Comparison of ENCODE assay signal across 8 cellular contexts in genomic region chr19:19366691-19367396, GRCh38. TPM values are rescaled to one million over a fixed set of nuclear protein-coding genes. Genes with fewer than 3 reads are reported as not detected.
A peak's percentile ranks its signal among the peaks of the same experiment; 100 is the strongest.
DNase-seq lines count a peak whose midpoint lies in the region; ATAC-seq and TF ChIP-seq lines count a peak whose summit lies in the region.

No MANE protein-coding gene starts in this region.

- peak overlapping the region; percentile 100 for H2AFZ ChIP-seq in mesenchymal stem cell (ENCODE audit: low read depth, low read length)

- peak overlapping the region in 1 of 2 experiments; percentile 66 for H3K18ac ChIP-seq in mesenchymal stem cell (ENCODE audit: low read depth in 1 of 2, low read length in 2 of 2)

- H3K23ac ChIP-seq in mesenchymal stem cell (ENCODE audit: low read length in 2 of 2), result no peak overlapping the region

- H3K9me3 ChIP-seq in mesenchymal stem cell (ENCODE audit: control insufficient read depth, low read length), result no peaks in the 10 kb centered on the region

- TF ChIP-seq CTCF in dorsolateral prefrontal cortex (IDR thresholded peaks at IDR 0.05 in 54 of 56, conservative IDR thresholded peaks at IDR 0.05 in 2 of 56; ENCODE audit: low read depth in 1 of 56, partially characterized antibody in 56 of 56), result peak; percentile 60 to 92 (median 83)

- H3K9ac ChIP-seq in mesenchymal stem cell (ENCODE audit: low read length), result peak overlapping the region; percentile 29

- H2BK5ac ChIP-seq in mesenchymal stem cell (ENCODE audit: low read depth, low read length, poor library complexity, severe bottlenecking), result no peak overlapping the region

- H3K14ac ChIP-seq in mesenchymal stem cell (ENCODE audit: low read length in 2 of 2), result peak overlapping the region in 1 of 2 experiments; percentile 20

- peak; percentile 71 for ATAC-seq in HG03196 (IDR thresholded peaks at IDR 0.05; ENCODE audit: unreplicated experiment)

- H2BK120ac ChIP-seq in mesenchymal stem cell (ENCODE audit: low read depth, low read length), result no peak overlapping the region

- H3K36me3 ChIP-seq in mesenchymal stem cell (ENCODE audit: control insufficient read depth in 1 of 2, insufficient read depth in 2 of 2, low read depth in 1 of 2, low read length in 2 of 2), result no peaks in the 10 kb centered on the region

- no peak overlapping the region for H3K4me2 ChIP-seq in mesenchymal stem cell (ENCODE audit: low read length, poor library complexity, severe bottlenecking)

- no peak overlapping the region for H4K91ac ChIP-seq in mesenchymal stem cell (ENCODE audit: low read length)

- H3K27me3 ChIP-seq in dorsolateral prefrontal cortex, result no peaks in the 10 kb centered on the region
- no peaks in the 10 kb centered on the region for H3K27me3 ChIP-seq in mesenchymal stem cell (ENCODE audit: control insufficient read depth in 1 of 2, insufficient read depth in 1 of 2, low read length in 2 of 2)

- WGBS in mesenchymal stem cell, result 51% methylated on average over 10 of the region's 12 CpGs

- intact Hi-C loops in dorsolateral prefrontal cortex (cut with DNase I), result loop anchor here (2.0 to 5.0 kb wide), 3 partner anchors 40 to 124 kb away; partner anchors contain the start of gene GATAD2A (in 1 of the 2)

- H2AK5ac ChIP-seq in mesenchymal stem cell (ENCODE audit: low read length, severe bottlenecking), result no peak overlapping the region

- peaks cover 3% of the 10 kb centered on the region for H3K4me1 ChIP-seq in mesenchymal stem cell (ENCODE audit: control insufficient read depth, insufficient read depth, low read depth, low read length)

- H3K4ac ChIP-seq in mesenchymal stem cell (ENCODE audit: low read depth in 1 of 2, low read length in 2 of 2), result peak overlapping the region in 1 of 2 experiments; percentile 92

- H4K8ac ChIP-seq in mesenchymal stem cell (ENCODE audit: low read length), result peak overlapping the region; percentile 93

- H3K4me3 ChIP-seq in dorsolateral prefrontal cortex (no peak overlapping the region), mesenchymal stem cell (ENCODE audit: insufficient read depth in 1 of 2, low read depth in 1 of 2, low read length in 2 of 2) (no peak overlapping the region)

- no peaks in the 10 kb centered on the region for H3K79me1 ChIP-seq in mesenchymal stem cell (replicated peaks; ENCODE audit: low read length, poor library complexity, severe bottlenecking)

- H2BK12ac ChIP-seq in mesenchymal stem cell (ENCODE audit: low read length in 2 of 2), result peak overlapping the region in 1 of 2 experiments; percentile 77

- no peak overlapping the region for H2BK15ac ChIP-seq in mesenchymal stem cell (ENCODE audit: low read depth, poor library complexity, severe bottlenecking)

- H3K27ac ChIP-seq in dorsolateral prefrontal cortex (no peak overlapping the region), mesenchymal stem cell (ENCODE audit: low read length, poor library complexity, severe bottlenecking) (no peak overlapping the region)

- peak; percentile 80 for DNase-seq in DMS 273 (lab: John Stamatoyannopoulos, UW; ENCODE audit: unreplicated experiment)
- no peak for DNase-seq in DMS 273 treated with DMSO at 0.1 percent for 48 hours (lab: John Stamatoyannopoulos, UW)
- peak; percentile 20 for DNase-seq in NCI-H524 treated with DMSO at 0.1 percent for 48 hours (lab: John Stamatoyannopoulos, UW)
- DNase-seq in activated CD4-positive, alpha-beta T cell treated with anti-CD3 and anti-CD28 coated beads for 48 hours, result peak; percentile 81
- DNase-seq in dorsolateral prefrontal cortex, result peak in 6 of 10 donors; percentile 35 to 67 (median 42)
- peak; percentile 77 for DNase-seq in mesenchymal stem cell
- peak; percentile 34 to 47 for DNase-seq in stimulated activated CD8-positive, alpha-beta memory T cell treated with anti-CD3 and anti-CD28 coated beads, Interleukin-2, amount 100 ng/mL, for 1 hour (ENCODE audit: low read depth in 2 of 2)

RNA-seq across cellular contexts. Expression of gene GATAD2A, which starts 38.6 kb away (rescaled TPM):
- total RNA-seq in dorsolateral prefrontal cortex, result 10 to 100 TPM; 27.7 to 72.8 (median 40.1) TPM
- polyA plus RNA-seq in mesenchymal stem cell (2013, experiment 1 of 2), result 46.1 TPM
- 42.5 TPM for polyA plus RNA-seq in mesenchymal stem cell (2013, experiment 2 of 2)

RNA-seq across cellular contexts. Expression of gene MAU2, which starts 46.2 kb away (rescaled TPM):
- 100 to 1,000 TPM in 42 of 120 experiments, 10 to 100 TPM in 78; 58.7 to 162 (median 91.5) TPM for total RNA-seq in dorsolateral prefrontal cortex
- 15.4 TPM for polyA plus RNA-seq in mesenchymal stem cell (2013, experiment 1 of 2)
- 16.1 TPM for polyA plus RNA-seq in mesenchymal stem cell (2013, experiment 2 of 2)

RNA-seq across cellular contexts. Expression of gene SUGP1, which starts 46.5 kb away (rescaled TPM):
- 10 to 100 TPM; 50.9 to 97.4 (median 73.0) TPM for total RNA-seq in dorsolateral prefrontal cortex
- 35.7 TPM for polyA plus RNA-seq in mesenchymal stem cell (2013, experiment 1 of 2)
- 31.6 TPM for polyA plus RNA-seq in mesenchymal stem cell (2013, experiment 2 of 2)
